In the genomic region with DNA sequence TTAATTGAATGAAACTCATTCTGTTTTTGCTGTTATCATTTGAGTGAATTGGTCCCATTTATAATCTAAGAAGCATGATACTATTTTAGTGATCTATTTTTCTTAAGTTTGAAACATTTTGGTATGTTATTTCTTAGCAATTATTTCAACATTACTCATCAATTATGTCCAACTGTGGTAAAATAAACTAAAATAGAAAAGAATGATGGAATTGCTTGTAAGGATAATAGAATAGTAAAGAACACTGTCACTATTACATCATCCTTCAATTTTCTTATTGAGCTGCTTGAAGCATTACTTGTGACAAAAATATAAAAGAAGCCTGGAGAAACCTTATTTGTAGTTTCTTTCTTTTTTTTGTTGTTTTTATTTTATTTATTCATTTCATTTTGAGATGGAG, we compare ENCODE assay signal across 2 cellular contexts.
TF ChIP-seq lines count a peak whose summit lies in the region.

No MANE protein-coding gene starts in this region.

TF ChIP-seq in SK-N-SH treated with all-trans-retinoic acid at 6 μM for 48 hours, 23 proteins besides CTCF, POLR2A, EP300 and RAD21 (continued from another document):
- TF ChIP-seq, protein P1, sequence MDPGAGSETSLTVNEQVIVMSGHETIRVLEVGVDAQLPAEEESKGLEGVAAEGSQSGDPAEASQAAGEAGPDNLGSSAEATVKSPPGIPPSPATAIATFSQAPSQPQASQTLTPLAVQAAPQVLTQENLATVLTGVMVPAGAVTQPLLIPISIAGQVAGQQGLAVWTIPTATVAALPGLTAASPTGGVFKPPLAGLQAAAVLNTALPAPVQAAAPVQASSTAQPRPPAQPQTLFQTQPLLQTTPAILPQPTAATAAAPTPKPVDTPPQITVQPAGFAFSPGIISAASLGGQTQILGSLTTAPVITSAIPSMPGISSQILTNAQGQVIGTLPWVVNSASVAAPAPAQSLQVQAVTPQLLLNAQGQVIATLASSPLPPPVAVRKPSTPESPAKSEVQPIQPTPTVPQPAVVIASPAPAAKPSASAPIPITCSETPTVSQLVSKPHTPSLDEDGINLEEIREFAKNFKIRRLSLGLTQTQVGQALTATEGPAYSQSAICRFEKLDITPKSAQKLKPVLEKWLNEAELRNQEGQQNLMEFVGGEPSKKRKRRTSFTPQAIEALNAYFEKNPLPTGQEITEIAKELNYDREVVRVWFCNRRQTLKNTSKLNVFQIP (CRISPR knock-in tag; IDR thresholded peaks at IDR 0.05; ENCODE audit: borderline replicate concordance, low read depth), result no peak
- TF ChIP-seq, protein P2, sequence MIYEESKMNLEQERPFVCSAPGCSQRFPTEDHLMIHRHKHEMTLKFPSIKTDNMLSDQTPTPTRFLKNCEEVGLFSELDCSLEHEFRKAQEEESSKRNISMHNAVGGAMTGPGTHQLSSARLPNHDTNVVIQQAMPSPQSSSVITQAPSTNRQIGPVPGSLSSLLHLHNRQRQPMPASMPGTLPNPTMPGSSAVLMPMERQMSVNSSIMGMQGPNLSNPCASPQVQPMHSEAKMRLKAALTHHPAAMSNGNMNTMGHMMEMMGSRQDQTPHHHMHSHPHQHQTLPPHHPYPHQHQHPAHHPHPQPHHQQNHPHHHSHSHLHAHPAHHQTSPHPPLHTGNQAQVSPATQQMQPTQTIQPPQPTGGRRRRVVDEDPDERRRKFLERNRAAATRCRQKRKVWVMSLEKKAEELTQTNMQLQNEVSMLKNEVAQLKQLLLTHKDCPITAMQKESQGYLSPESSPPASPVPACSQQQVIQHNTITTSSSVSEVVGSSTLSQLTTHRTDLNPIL (CRISPR knock-in tag; IDR thresholded peaks at IDR 0.05; ENCODE audit: low read depth), result no peak

TF ChIP-seq in SK-N-SH, 30 proteins besides CTCF, POLR2A, EP300 and RAD21 (continued from another document):
- TF ChIP-seq, protein P3, sequence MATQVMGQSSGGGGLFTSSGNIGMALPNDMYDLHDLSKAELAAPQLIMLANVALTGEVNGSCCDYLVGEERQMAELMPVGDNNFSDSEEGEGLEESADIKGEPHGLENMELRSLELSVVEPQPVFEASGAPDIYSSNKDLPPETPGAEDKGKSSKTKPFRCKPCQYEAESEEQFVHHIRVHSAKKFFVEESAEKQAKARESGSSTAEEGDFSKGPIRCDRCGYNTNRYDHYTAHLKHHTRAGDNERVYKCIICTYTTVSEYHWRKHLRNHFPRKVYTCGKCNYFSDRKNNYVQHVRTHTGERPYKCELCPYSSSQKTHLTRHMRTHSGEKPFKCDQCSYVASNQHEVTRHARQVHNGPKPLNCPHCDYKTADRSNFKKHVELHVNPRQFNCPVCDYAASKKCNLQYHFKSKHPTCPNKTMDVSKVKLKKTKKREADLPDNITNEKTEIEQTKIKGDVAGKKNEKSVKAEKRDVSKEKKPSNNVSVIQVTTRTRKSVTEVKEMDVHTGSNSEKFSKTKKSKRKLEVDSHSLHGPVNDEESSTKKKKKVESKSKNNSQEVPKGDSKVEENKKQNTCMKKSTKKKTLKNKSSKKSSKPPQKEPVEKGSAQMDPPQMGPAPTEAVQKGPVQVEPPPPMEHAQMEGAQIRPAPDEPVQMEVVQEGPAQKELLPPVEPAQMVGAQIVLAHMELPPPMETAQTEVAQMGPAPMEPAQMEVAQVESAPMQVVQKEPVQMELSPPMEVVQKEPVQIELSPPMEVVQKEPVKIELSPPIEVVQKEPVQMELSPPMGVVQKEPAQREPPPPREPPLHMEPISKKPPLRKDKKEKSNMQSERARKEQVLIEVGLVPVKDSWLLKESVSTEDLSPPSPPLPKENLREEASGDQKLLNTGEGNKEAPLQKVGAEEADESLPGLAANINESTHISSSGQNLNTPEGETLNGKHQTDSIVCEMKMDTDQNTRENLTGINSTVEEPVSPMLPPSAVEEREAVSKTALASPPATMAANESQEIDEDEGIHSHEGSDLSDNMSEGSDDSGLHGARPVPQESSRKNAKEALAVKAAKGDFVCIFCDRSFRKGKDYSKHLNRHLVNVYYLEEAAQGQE (IDR thresholded peaks at IDR 0.05; ENCODE audit: low read depth, low read length), result no peak
- TF ChIP-seq, protein P4, sequence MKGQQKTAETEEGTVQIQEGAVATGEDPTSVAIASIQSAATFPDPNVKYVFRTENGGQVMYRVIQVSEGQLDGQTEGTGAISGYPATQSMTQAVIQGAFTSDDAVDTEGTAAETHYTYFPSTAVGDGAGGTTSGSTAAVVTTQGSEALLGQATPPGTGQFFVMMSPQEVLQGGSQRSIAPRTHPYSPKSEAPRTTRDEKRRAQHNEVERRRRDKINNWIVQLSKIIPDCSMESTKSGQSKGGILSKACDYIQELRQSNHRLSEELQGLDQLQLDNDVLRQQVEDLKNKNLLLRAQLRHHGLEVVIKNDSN (IDR thresholded peaks at IDR 0.05; ENCODE audit: borderline replicate concordance, low read depth), result no peak
- no peak for TF ChIP-seq MXI1 (IDR thresholded peaks at IDR 0.05; ENCODE audit: low read depth, low read length)
- no peak for TF ChIP-seq TCF12 (IDR thresholded peaks at IDR 0.05)
- TF ChIP-seq RXRA (IDR thresholded peaks at IDR 0.05; ENCODE audit: borderline replicate concordance, low read depth), result no peak
- no peak for TF ChIP-seq FOXJ3 (CRISPR knock-in tag; IDR thresholded peaks at IDR 0.05)
- TF ChIP-seq, protein P5, sequence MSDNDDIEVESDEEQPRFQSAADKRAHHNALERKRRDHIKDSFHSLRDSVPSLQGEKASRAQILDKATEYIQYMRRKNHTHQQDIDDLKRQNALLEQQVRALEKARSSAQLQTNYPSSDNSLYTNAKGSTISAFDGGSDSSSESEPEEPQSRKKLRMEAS (IDR thresholded peaks at IDR 0.05; ENCODE audit: low read depth), result no peak
- TF ChIP-seq GATA2 (CRISPR knock-in tag; IDR thresholded peaks at IDR 0.05), result no peak
- TF ChIP-seq, protein P6, sequence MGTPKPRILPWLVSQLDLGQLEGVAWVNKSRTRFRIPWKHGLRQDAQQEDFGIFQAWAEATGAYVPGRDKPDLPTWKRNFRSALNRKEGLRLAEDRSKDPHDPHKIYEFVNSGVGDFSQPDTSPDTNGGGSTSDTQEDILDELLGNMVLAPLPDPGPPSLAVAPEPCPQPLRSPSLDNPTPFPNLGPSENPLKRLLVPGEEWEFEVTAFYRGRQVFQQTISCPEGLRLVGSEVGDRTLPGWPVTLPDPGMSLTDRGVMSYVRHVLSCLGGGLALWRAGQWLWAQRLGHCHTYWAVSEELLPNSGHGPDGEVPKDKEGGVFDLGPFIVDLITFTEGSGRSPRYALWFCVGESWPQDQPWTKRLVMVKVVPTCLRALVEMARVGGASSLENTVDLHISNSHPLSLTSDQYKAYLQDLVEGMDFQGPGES (IDR thresholded peaks at IDR 0.05; ENCODE audit: low read depth, low read length), result no peak
- no peak for TF ChIP-seq POLR2AphosphoS5 (IDR thresholded peaks at IDR 0.05; ENCODE audit: low read depth, low read length)
TF ChIP-seq in SK-N-SH: peak in this region for 0.
